1 cellular context compared by ENCODE assay signal in the genomic region with DNA sequence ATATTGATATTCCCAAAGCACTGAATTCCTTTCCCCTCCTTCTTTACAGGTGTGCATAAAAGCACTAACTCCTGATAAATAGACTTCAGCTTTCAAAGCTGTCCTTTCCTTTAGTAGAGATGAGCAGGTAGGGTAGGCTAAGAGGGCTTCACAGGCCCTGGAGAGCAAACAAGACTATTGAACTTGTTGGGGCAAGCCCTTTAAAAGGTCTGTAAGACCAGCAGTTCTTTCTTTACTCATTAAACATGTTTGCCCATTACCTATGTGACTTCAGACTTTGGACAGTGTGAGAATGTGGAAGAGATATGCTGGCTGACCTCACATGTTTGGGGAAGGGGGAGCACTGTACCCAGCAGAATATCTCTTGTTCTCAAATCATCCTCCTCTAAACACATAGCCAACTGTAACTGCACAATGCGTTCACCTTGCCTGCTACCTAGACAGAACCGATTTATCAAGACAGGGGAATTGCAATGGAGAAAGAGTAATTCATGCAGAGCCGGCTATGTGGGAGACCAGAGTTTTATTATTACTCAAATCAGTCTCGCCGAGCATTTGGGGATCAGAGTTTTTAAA.
TF ChIP-seq lines count a peak whose summit lies in the region.

No MANE protein-coding gene starts in this region.

TF ChIP-seq in HepG2, 621 proteins besides CTCF, POLR2A, EP300 and RAD21 (continued from another document and continues in another):
- TF ChIP-seq, protein P1, sequence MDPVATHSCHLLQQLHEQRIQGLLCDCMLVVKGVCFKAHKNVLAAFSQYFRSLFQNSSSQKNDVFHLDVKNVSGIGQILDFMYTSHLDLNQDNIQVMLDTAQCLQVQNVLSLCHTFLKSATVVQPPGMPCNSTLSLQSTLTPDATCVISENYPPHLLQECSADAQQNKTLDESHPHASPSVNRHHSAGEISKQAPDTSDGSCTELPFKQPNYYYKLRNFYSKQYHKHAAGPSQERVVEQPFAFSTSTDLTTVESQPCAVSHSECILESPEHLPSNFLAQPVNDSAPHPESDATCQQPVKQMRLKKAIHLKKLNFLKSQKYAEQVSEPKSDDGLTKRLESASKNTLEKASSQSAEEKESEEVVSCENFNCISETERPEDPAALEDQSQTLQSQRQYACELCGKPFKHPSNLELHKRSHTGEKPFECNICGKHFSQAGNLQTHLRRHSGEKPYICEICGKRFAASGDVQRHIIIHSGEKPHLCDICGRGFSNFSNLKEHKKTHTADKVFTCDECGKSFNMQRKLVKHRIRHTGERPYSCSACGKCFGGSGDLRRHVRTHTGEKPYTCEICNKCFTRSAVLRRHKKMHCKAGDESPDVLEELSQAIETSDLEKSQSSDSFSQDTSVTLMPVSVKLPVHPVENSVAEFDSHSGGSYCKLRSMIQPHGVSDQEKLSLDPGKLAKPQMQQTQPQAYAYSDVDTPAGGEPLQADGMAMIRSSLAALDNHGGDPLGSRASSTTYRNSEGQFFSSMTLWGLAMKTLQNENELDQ (CRISPR knock-in tag; IDR thresholded peaks at IDR 0.05; ENCODE audit: borderline replicate concordance), result no peak
- TF ChIP-seq ETV6 (CRISPR knock-in tag; conservative IDR thresholded peaks at IDR 0.05), result no peak
- TF ChIP-seq, protein P2, sequence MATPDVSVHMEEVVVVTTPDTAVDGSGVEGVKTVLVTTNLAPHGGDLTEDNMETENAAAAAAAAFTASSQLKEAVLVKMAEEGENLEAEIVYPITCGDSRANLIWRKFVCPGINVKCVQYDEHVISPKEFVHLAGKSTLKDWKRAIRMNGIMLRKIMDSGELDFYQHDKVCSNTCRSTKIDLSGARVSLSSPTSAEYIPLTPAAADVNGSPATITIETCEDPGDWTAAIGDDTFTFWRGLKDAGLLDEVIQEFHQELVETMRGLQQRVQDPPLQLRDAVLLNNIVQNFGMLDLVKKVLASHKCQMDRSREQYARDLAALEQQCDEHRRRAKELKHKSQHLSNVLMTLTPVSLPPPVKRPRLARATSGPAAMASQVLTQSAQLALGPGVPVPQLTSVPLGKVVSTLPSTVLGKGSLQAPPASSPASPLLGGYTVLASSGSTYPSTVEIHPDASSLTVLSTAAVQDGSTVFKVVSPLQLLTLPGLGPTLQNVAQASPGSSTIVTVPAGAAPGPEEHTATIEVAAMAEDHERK (CRISPR knock-in tag; IDR thresholded peaks at IDR 0.05; ENCODE audit: low read depth), result no peak
- TF ChIP-seq ZSCAN12 (CRISPR knock-in tag; IDR thresholded peaks at IDR 0.05), result no peak
- no peak for TF ChIP-seq NONO (IDR thresholded peaks at IDR 0.05)
- TF ChIP-seq NONO (CRISPR knock-in tag; conservative IDR thresholded peaks at IDR 0.05), result peak; percentile 70; the same call in 1 of the 2 replicates
- TF ChIP-seq, protein P3, sequence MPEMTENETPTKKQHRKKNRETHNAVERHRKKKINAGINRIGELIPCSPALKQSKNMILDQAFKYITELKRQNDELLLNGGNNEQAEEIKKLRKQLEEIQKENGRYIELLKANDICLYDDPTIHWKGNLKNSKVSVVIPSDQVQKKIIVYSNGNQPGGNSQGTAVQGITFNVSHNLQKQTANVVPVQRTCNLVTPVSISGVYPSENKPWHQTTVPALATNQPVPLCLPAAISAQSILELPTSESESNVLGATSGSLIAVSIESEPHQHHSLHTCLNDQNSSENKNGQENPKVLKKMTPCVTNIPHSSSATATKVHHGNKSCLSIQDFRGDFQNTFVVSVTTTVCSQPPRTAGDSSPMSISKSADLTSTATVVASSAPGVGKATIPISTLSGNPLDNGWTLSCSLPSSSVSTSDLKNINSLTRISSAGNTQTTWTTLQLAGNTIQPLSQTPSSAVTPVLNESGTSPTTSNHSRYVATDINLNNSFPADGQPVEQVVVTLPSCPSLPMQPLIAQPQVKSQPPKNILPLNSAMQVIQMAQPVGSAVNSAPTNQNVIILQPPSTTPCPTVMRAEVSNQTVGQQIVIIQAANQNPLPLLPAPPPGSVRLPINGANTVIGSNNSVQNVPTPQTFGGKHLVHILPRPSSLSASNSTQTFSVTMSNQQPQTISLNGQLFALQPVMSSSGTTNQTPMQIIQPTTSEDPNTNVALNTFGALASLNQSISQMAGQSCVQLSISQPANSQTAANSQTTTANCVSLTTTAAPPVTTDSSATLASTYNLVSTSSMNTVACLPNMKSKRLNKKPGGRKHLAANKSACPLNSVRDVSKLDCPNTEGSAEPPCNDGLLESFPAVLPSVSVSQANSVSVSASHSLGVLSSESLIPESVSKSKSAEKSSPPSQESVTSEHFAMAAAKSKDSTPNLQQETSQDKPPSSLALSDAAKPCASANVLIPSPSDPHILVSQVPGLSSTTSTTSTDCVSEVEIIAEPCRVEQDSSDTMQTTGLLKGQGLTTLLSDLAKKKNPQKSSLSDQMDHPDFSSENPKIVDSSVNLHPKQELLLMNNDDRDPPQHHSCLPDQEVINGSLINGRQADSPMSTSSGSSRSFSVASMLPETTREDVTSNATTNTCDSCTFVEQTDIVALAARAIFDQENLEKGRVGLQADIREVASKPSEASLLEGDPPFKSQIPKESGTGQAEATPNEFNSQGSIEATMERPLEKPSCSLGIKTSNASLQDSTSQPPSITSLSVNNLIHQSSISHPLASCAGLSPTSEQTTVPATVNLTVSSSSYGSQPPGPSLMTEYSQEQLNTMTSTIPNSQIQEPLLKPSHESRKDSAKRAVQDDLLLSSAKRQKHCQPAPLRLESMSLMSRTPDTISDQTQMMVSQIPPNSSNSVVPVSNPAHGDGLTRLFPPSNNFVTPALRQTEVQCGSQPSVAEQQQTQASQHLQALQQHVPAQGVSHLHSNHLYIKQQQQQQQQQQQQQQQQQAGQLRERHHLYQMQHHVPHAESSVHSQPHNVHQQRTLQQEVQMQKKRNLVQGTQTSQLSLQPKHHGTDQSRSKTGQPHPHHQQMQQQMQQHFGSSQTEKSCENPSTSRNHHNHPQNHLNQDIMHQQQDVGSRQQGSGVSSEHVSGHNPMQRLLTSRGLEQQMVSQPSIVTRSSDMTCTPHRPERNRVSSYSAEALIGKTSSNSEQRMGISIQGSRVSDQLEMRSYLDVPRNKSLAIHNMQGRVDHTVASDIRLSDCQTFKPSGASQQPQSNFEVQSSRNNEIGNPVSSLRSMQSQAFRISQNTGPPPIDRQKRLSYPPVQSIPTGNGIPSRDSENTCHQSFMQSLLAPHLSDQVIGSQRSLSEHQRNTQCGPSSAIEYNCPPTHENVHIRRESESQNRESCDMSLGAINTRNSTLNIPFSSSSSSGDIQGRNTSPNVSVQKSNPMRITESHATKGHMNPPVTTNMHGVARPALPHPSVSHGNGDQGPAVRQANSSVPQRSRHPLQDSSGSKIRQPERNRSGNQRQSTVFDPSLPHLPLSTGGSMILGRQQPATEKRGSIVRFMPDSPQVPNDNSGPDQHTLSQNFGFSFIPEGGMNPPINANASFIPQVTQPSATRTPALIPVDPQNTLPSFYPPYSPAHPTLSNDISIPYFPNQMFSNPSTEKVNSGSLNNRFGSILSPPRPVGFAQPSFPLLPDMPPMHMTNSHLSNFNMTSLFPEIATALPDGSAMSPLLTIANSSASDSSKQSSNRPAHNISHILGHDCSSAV (CRISPR knock-in tag; IDR thresholded peaks at IDR 0.05; ENCODE audit: borderline replicate concordance), result no peak
- no peak for TF ChIP-seq ZNF383 (CRISPR knock-in tag; IDR thresholded peaks at IDR 0.05; ENCODE audit: borderline replicate concordance)
- TF ChIP-seq MAZ (IDR thresholded peaks at IDR 0.05; ENCODE audit: borderline replicate concordance, low read depth, low read length), result no peak
- TF ChIP-seq MAZ (CRISPR knock-in tag; IDR thresholded peaks at IDR 0.05; ENCODE audit: low read depth), result 0 out of 2 replicates have a peak, but pooled peaks have one; percentile 22
- TF ChIP-seq TARDBP (CRISPR knock-in tag; IDR thresholded peaks at IDR 0.05), result peak; percentile 83
- no peak for TF ChIP-seq ZNF773 (CRISPR knock-in tag; IDR thresholded peaks at IDR 0.05; ENCODE audit: borderline replicate concordance)
- no peak for TF ChIP-seq SMAD9 (CRISPR knock-in tag; IDR thresholded peaks at IDR 0.05)
- TF ChIP-seq, protein P4, sequence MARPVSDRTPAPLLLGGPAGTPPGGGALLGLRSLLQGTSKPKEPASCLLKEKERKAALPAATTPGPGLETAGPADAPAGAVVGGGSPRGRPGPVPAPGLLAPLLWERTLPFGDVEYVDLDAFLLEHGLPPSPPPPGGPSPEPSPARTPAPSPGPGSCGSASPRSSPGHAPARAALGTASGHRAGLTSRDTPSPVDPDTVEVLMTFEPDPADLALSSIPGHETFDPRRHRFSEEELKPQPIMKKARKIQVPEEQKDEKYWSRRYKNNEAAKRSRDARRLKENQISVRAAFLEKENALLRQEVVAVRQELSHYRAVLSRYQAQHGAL (CRISPR knock-in tag; IDR thresholded peaks at IDR 0.05; ENCODE audit: not compliant biosample characterization), result no peak
- TF ChIP-seq RFXAP (CRISPR knock-in tag; IDR thresholded peaks at IDR 0.05; ENCODE audit: borderline replicate concordance), result peak; percentile 48; the same call in 1 of the 2 replicates
- TF ChIP-seq SIX1 (CRISPR knock-in tag; IDR thresholded peaks at IDR 0.05; ENCODE audit: borderline replicate concordance), result peak; percentile 75
- peak; percentile 30; the same call in 1 of the 2 replicates for TF ChIP-seq SMC3 (IDR thresholded peaks at IDR 0.05; ENCODE audit: low read length)
- no peak for TF ChIP-seq SOX6 (IDR thresholded peaks at IDR 0.05)
- peak; percentile 92 for TF ChIP-seq SOX6 (CRISPR knock-in tag; IDR thresholded peaks at IDR 0.05)
- TF ChIP-seq ZSCAN21 (CRISPR knock-in tag; IDR thresholded peaks at IDR 0.05; ENCODE audit: borderline replicate concordance), result no peak
- peak; percentile 40; the same call in 1 of the 2 replicates for TF ChIP-seq YEATS4 (CRISPR knock-in tag; IDR thresholded peaks at IDR 0.05; ENCODE audit: borderline replicate concordance)
- TF ChIP-seq, protein P5, sequence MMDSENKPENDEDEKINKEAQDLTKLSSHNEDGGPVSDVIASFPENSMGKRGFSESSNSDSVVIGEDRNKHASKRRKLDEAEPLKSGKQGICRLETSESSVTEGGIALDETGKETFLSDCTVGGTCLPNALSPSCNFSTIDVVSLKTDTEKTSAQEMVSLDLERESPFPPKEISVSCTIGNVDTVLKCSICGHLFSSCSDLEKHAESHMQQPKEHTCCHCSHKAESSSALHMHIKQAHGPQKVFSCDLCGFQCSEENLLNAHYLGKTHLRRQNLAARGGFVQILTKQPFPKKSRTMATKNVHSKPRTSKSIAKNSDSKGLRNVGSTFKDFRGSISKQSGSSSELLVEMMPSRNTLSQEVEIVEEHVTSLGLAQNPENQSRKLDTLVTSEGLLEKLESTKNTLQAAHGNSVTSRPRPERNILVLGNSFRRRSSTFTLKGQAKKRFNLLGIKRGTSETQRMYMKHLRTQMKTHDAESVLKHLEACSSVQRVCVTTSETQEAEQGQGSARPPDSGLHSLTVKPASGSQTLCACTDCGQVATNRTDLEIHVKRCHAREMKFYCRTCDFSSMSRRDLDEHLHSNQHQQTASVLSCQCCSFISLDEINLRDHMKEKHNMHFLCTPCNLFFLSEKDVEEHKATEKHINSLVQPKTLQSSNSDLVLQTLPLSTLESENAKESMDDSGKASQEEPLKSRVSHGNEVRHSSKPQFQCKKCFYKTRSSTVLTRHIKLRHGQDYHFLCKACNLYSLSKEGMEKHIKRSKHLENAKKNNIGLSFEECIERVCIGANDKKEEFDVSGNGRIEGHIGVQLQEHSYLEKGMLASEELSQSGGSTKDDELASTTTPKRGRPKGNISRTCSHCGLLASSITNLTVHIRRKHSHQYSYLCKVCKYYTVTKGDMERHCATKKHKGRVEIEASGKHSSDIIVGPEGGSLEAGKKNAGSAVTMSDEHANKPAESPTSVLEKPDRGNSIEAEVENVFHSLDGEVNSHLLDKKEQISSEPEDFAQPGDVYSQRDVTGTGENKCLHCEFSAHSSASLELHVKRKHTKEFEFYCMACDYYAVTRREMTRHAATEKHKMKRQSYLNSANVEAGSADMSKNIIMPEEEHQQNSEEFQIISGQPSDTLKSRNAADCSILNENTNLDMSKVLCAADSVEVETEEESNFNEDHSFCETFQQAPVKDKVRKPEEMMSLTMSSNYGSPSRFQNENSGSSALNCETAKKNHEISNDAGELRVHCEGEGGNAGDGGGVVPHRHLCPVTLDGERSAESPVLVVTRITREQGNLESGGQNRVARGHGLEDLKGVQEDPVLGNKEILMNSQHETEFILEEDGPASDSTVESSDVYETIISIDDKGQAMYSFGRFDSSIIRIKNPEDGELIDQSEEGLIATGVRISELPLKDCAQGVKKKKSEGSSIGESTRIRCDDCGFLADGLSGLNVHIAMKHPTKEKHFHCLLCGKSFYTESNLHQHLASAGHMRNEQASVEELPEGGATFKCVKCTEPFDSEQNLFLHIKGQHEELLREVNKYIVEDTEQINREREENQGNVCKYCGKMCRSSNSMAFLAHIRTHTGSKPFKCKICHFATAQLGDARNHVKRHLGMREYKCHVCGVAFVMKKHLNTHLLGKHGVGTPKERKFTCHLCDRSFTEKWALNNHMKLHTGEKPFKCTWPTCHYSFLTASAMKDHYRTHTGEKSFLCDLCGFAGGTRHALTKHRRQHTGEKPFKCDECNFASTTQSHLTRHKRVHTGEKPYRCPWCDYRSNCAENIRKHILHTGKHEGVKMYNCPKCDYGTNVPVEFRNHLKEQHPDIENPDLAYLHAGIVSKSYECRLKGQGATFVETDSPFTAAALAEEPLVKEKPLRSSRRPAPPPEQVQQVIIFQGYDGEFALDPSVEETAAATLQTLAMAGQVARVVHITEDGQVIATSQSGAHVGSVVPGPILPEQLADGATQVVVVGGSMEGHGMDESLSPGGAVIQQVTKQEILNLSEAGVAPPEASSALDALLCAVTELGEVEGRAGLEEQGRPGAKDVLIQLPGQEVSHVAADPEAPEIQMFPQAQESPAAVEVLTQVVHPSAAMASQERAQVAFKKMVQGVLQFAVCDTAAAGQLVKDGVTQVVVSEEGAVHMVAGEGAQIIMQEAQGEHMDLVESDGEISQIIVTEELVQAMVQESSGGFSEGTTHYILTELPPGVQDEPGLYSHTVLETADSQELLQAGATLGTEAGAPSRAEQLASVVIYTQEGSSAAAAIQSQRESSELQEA (CRISPR knock-in tag; IDR thresholded peaks at IDR 0.05; ENCODE audit: not compliant biosample characterization), result no peak
- TF ChIP-seq, protein P6, sequence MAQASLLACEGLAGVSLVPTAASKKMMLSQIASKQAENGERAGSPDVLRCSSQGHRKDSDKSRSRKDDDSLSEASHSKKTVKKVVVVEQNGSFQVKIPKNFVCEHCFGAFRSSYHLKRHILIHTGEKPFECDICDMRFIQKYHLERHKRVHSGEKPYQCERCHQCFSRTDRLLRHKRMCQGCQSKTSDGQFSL (CRISPR knock-in tag; IDR thresholded peaks at IDR 0.05), result peak; percentile 65; the same call in 1 of the 2 replicates
- TF ChIP-seq, protein P7, sequence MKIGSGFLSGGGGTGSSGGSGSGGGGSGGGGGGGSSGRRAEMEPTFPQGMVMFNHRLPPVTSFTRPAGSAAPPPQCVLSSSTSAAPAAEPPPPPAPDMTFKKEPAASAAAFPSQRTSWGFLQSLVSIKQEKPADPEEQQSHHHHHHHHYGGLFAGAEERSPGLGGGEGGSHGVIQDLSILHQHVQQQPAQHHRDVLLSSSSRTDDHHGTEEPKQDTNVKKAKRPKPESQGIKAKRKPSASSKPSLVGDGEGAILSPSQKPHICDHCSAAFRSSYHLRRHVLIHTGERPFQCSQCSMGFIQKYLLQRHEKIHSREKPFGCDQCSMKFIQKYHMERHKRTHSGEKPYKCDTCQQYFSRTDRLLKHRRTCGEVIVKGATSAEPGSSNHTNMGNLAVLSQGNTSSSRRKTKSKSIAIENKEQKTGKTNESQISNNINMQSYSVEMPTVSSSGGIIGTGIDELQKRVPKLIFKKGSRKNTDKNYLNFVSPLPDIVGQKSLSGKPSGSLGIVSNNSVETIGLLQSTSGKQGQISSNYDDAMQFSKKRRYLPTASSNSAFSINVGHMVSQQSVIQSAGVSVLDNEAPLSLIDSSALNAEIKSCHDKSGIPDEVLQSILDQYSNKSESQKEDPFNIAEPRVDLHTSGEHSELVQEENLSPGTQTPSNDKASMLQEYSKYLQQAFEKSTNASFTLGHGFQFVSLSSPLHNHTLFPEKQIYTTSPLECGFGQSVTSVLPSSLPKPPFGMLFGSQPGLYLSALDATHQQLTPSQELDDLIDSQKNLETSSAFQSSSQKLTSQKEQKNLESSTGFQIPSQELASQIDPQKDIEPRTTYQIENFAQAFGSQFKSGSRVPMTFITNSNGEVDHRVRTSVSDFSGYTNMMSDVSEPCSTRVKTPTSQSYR (CRISPR knock-in tag; IDR thresholded peaks at IDR 0.05; ENCODE audit: borderline replicate concordance), result peak; percentile 76; the same call in 1 of the 2 replicates
